ENCODE assay signal across 25 cellular contexts in genomic region chr3:67227030-67227429, GRCh38.
"Had no signal": no experiment of that assay in that cellular context is flagged by ENCODE, and none has a peak within 500 bp of the region (broad histone marks: within the 10 kb centered on the region; RNA-seq: fewer than 3 reads in every experiment).

No MANE protein-coding gene starts in this region.

- H3K4me1 ChIP-seq: neural progenitor cell, prostate gland, right atrium auricular region, stomach, thyroid gland, tibial nerve, upper lobe of left lung, vagina had no signal

- ATAC-seq: naive thymus-derived CD4-positive, alpha-beta T cell; natural killer cell; sciatic nerve; stimulated activated effector memory CD8-positive, alpha-beta T cell treated with anti-CD3 and anti-CD28 coated beads, Interleukin-12 subunit alpha, Interleukin-12 subunit beta, amount 100 ng/mL, for 72 hours; stimulated activated naive B cell treated with anti-CD40 and anti-IgM and Interleukin-4, amounts not matched to agents 10 μg/mL and 1 μg/mL and 100 μg/mL, for 72 hours had no signal

- H3K4me2 ChIP-seq: neural progenitor cell had no signal

- H3K27me3 ChIP-seq: neural progenitor cell, ovary, right atrium auricular region, stomach, thyroid gland, tibial nerve, upper lobe of left lung, vagina had no signal

- H3K9ac ChIP-seq: neural progenitor cell had no signal

- H3K36me3 ChIP-seq: neural progenitor cell, ovary, prostate gland, right atrium auricular region, stomach, thoracic aorta, thyroid gland, tibial nerve, upper lobe of left lung, vagina had no signal

- H2AFZ ChIP-seq: neural progenitor cell had no signal

- FAIRE-seq: urothelium cell line had no signal

- H3K9me3 ChIP-seq: ovary, prostate gland, right atrium auricular region, stomach, thoracic aorta, thyroid gland, tibial nerve, upper lobe of left lung, vagina had no signal

- H3K4me3 ChIP-seq: neural progenitor cell, ovary, prostate gland, right atrium auricular region, skin epidermis, stomach, thoracic aorta, thyroid gland, tibial nerve, upper lobe of left lung, vagina had no signal

- DNase-seq: naive thymus-derived CD4-positive, alpha-beta T cell; natural killer cell; occipital lobe; ovary; retina; stimulated activated CD4-positive, alpha-beta T cell treated with anti-CD3 and anti-CD28 coated beads, Interleukin-15, amount 100 ng/mL, for 24 hours; stimulated activated CD4-positive, alpha-beta T cell treated with anti-CD3 and anti-CD28 coated beads, Interleukin-2, amount 100 ng/mL, for 24 hours; stimulated activated CD4-positive, alpha-beta T cell treated with anti-CD3 and anti-CD28 coated beads, Interleukin-2, amount 100 ng/mL, for 48 hours; stimulated activated CD4-positive, alpha-beta T cell treated with anti-CD3 and anti-CD28 coated beads, Interleukin-4, amount 100 ng/mL, for 24 hours; stimulated activated naive B cell treated with anti-CD40 and anti-IgM and Interleukin-4, amounts not matched to agents 10 μg/mL and 1 μg/mL and 100 μg/mL, for 72 hours; stimulated activated naive CD4-positive, alpha-beta T cell treated with Interleukin-2 at 50 U/mL for 16 hours; stomach; thyroid gland; trophoblast cell; upper lobe of left lung had no signal

- H3K27ac ChIP-seq: neural progenitor cell, ovary, prostate gland, right atrium auricular region, skin epidermis, stomach, thoracic aorta, thyroid gland, tibial nerve, upper lobe of left lung, vagina had no signal
